1 cellular context compared by ENCODE assay signal in the genomic region with DNA sequence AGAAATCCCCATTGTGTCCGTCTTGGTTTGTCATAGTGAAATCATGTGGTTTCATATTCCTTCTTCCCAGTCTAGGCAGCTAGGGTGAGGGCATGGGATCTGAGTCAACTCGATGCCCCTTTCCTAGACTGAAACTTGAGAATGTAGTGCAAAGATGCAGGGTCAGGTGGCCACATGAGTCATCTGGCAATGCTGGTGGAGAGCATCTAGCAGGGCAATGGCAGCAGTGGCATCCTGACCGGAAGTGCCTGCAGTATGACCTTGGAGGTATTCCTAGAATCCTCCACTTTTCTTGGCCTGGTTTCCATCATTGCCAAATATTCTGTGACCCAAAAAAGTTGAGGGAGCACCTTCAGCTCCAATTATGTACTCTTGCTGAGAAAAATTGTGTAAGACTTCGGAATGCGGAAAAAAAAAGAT.
TF ChIP-seq lines count a peak whose summit lies in the region.

No MANE protein-coding gene starts in this region.

TF ChIP-seq in GM23338, 12 proteins besides CTCF, POLR2A, EP300 and RAD21 (continued from another document):
- no peak for TF ChIP-seq ZNF462 (CRISPR knock-in tag; IDR thresholded peaks at IDR 0.05)
- TF ChIP-seq EZH2phosphoT487 (IDR thresholded peaks at IDR 0.05; ENCODE audit: unreplicated experiment): no peak
- no peak for TF ChIP-seq EZH2 (IDR thresholded peaks at IDR 0.05; ENCODE audit: low read depth, unreplicated experiment)
- no peak for TF ChIP-seq POLR2AphosphoS5 (IDR thresholded peaks at IDR 0.05; ENCODE audit: low read depth)
- no peak for TF ChIP-seq STAT1 (IDR thresholded peaks at IDR 0.05; ENCODE audit: unreplicated experiment)
- TF ChIP-seq REST (IDR thresholded peaks at IDR 0.05; ENCODE audit: unreplicated experiment): no peak
